4 cellular contexts compared by ENCODE assay signal in the genomic region with DNA sequence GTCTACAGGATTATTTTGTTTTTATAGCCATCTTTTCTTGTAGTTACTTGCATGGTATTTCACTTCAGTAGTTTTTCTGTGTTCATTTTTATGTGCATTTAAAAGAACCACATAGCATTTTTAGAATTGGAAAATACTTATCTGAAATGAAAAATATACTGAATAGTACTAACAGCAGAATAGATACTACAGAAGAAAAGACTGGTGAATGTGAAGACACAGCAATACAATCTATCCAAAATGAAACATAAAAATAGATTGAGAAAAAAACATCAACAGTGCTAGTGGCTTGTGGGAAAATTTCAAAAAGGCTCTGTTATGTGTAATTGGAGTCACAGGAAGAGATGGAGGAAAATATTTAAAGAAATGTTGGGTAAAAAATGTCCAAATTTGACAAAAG.
TF ChIP-seq lines count a peak whose summit lies in the region.

No MANE protein-coding gene starts in this region.

TF ChIP-seq in SK-N-SH treated with all-trans-retinoic acid at 6 μM for 48 hours, 23 proteins besides CTCF, POLR2A, EP300 and RAD21:
- TF ChIP-seq ARNTL (CRISPR knock-in tag; IDR thresholded peaks at IDR 0.05; ENCODE audit: borderline replicate concordance, low read depth) (no peak), TOX (CRISPR knock-in tag; IDR thresholded peaks at IDR 0.05; ENCODE audit: borderline replicate concordance) (no peak), OSR1 (CRISPR knock-in tag; IDR thresholded peaks at IDR 0.05) (no peak), PPARA (CRISPR knock-in tag; IDR thresholded peaks at IDR 0.05; ENCODE audit: borderline replicate concordance) (no peak), ZFP30 (CRISPR knock-in tag; IDR thresholded peaks at IDR 0.05) (peak; percentile 64)
- TF ChIP-seq, protein P1, sequence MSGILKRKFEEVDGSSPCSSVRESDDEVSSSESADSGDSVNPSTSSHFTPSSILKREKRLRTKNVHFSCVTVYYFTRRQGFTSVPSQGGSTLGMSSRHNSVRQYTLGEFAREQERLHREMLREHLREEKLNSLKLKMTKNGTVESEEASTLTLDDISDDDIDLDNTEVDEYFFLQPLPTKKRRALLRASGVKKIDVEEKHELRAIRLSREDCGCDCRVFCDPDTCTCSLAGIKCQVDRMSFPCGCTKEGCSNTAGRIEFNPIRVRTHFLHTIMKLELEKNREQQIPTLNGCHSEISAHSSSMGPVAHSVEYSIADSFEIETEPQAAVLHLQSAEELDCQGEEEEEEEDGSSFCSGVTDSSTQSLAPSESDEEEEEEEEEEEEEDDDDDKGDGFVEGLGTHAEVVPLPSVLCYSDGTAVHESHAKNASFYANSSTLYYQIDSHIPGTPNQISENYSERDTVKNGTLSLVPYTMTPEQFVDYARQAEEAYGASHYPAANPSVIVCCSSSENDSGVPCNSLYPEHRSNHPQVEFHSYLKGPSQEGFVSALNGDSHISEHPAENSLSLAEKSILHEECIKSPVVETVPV (CRISPR knock-in tag; IDR thresholded peaks at IDR 0.05), result no peak

TF ChIP-seq in SK-N-SH, 30 proteins besides CTCF, POLR2A, EP300 and RAD21 (continues in another document):
- TF ChIP-seq RFX5 (IDR thresholded peaks at IDR 0.05; ENCODE audit: low read length), result no peak
- TF ChIP-seq, protein P2, sequence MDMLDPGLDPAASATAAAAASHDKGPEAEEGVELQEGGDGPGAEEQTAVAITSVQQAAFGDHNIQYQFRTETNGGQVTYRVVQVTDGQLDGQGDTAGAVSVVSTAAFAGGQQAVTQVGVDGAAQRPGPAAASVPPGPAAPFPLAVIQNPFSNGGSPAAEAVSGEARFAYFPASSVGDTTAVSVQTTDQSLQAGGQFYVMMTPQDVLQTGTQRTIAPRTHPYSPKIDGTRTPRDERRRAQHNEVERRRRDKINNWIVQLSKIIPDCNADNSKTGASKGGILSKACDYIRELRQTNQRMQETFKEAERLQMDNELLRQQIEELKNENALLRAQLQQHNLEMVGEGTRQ (IDR thresholded peaks at IDR 0.05; ENCODE audit: borderline replicate concordance, low read depth, low read length), result no peak
- TF ChIP-seq, protein P3, sequence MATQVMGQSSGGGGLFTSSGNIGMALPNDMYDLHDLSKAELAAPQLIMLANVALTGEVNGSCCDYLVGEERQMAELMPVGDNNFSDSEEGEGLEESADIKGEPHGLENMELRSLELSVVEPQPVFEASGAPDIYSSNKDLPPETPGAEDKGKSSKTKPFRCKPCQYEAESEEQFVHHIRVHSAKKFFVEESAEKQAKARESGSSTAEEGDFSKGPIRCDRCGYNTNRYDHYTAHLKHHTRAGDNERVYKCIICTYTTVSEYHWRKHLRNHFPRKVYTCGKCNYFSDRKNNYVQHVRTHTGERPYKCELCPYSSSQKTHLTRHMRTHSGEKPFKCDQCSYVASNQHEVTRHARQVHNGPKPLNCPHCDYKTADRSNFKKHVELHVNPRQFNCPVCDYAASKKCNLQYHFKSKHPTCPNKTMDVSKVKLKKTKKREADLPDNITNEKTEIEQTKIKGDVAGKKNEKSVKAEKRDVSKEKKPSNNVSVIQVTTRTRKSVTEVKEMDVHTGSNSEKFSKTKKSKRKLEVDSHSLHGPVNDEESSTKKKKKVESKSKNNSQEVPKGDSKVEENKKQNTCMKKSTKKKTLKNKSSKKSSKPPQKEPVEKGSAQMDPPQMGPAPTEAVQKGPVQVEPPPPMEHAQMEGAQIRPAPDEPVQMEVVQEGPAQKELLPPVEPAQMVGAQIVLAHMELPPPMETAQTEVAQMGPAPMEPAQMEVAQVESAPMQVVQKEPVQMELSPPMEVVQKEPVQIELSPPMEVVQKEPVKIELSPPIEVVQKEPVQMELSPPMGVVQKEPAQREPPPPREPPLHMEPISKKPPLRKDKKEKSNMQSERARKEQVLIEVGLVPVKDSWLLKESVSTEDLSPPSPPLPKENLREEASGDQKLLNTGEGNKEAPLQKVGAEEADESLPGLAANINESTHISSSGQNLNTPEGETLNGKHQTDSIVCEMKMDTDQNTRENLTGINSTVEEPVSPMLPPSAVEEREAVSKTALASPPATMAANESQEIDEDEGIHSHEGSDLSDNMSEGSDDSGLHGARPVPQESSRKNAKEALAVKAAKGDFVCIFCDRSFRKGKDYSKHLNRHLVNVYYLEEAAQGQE (IDR thresholded peaks at IDR 0.05; ENCODE audit: low read depth, low read length), result no peak
- TF ChIP-seq, protein P4, sequence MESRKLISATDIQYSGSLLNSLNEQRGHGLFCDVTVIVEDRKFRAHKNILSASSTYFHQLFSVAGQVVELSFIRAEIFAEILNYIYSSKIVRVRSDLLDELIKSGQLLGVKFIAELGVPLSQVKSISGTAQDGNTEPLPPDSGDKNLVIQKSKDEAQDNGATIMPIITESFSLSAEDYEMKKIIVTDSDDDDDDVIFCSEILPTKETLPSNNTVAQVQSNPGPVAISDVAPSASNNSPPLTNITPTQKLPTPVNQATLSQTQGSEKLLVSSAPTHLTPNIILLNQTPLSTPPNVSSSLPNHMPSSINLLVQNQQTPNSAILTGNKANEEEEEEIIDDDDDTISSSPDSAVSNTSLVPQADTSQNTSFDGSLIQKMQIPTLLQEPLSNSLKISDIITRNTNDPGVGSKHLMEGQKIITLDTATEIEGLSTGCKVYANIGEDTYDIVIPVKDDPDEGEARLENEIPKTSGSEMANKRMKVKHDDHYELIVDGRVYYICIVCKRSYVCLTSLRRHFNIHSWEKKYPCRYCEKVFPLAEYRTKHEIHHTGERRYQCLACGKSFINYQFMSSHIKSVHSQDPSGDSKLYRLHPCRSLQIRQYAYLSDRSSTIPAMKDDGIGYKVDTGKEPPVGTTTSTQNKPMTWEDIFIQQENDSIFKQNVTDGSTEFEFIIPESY (IDR thresholded peaks at IDR 0.05; ENCODE audit: borderline replicate concordance, low read depth), result no peak
- TF ChIP-seq, protein P5, sequence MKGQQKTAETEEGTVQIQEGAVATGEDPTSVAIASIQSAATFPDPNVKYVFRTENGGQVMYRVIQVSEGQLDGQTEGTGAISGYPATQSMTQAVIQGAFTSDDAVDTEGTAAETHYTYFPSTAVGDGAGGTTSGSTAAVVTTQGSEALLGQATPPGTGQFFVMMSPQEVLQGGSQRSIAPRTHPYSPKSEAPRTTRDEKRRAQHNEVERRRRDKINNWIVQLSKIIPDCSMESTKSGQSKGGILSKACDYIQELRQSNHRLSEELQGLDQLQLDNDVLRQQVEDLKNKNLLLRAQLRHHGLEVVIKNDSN (IDR thresholded peaks at IDR 0.05; ENCODE audit: borderline replicate concordance, low read depth), result no peak

TF ChIP-seq in GM12878, 131 proteins besides CTCF, POLR2A, EP300 and RAD21:
- no peak for TF ChIP-seq EGR1 (IDR thresholded peaks at IDR 0.05; ENCODE audit: borderline replicate concordance in 1 of 2, low read depth in 2 of 2, low read length in 2 of 2)
- TF ChIP-seq FOS (IDR thresholded peaks at IDR 0.05; ENCODE audit: borderline replicate concordance, extremely low read depth, insufficient read length), result no peak
- TF ChIP-seq CBX5 (IDR thresholded peaks at IDR 0.05; ENCODE audit: low read depth), result 0 out of 2 replicates have a peak, but pooled peaks have one; percentile 28
- no peak for TF ChIP-seq CHD1 (IDR thresholded peaks at IDR 0.05; ENCODE audit: low read depth, low read length)
- TF ChIP-seq PAX5 (IDR thresholded peaks at IDR 0.05; ENCODE audit: borderline replicate concordance, low read depth, low read length), result no peak

TF ChIP-seq in K562, 482 proteins besides CTCF, POLR2A, EP300 and RAD21:
- TF ChIP-seq HMG20A (CRISPR knock-in tag; conservative IDR thresholded peaks at IDR 0.05) (no peak), ESRRA (IDR thresholded peaks at IDR 0.05; ENCODE audit: borderline replicate concordance, low read depth) (no peak), ELF2 (CRISPR knock-in tag; IDR thresholded peaks at IDR 0.05) (no peak), NR2C2 (CRISPR knock-in tag; IDR thresholded peaks at IDR 0.05) (no peak), NR2C2 (tag; IDR thresholded peaks at IDR 0.05) (no peak), ZKSCAN8 (CRISPR knock-in tag; IDR thresholded peaks at IDR 0.05) (no peak), TARDBP (IDR thresholded peaks at IDR 0.05) (no peak), STAT5B (CRISPR knock-in tag; IDR thresholded peaks at IDR 0.05) (no peak), ZNF583 (CRISPR knock-in tag; IDR thresholded peaks at IDR 0.05) (peak; percentile 98), ZFP30 (CRISPR knock-in tag; IDR thresholded peaks at IDR 0.05; ENCODE audit: borderline replicate concordance) (peak; percentile 84; the same call in 1 of the 2 replicates)
